ENCODE assay signal across 25 cellular contexts in genomic region chr4:182068920-182069319, GRCh38.
DNase-seq lines count a peak whose midpoint lies in the region; ATAC-seq and TF ChIP-seq lines count a peak whose summit lies in the region.
"Had no signal": no experiment of that assay in that cellular context is flagged by ENCODE, and none has a peak within 500 bp of the region (broad histone marks: within the 10 kb centered on the region; RNA-seq: fewer than 3 reads in every experiment).

No MANE protein-coding gene starts in this region.

- H3K27ac Mint-ChIP-seq in chondrocyte (ENCODE audit: unreplicated experiment) (peak overlapping the region; percentile 52), osteocyte (ENCODE audit: unreplicated experiment) (peak overlapping the region; percentile 65)
- H3K27ac Mint-ChIP-seq: CD14-positive monocyte; CD4-positive, alpha-beta memory T cell; CD4-positive, CD25-positive, alpha-beta regulatory T cell; CD8-positive, alpha-beta memory T cell had no signal

- DNase-seq in chondrocyte (ENCODE audit: low spot score) (no peak), osteocyte (ENCODE audit: extremely low spot score, unreplicated experiment) (no peak), NCI-H2029 treated with DMSO at 0.1 percent for 48 hours (lab: John Stamatoyannopoulos, UW) (no peak)
- DNase-seq in effector CD8-positive, alpha-beta T cell (lab: John Stamatoyannopoulos, UW) = no peak
- no peak for DNase-seq in activated CD8-positive, alpha-beta memory T cell treated with anti-CD3 and anti-CD28 coated beads, Interleukin-2, amount 50 U/mL, for 4 hours
- DNase-seq: 8988T; ACHN; BE2C; C1 segment of cervical spinal cord; CD4-positive, alpha-beta memory T cell; CD4-positive, CD25-positive, alpha-beta regulatory T cell; CD8-positive, alpha-beta memory T cell; COR-L47; DMS 273 treated with DMSO at 0.1 percent for 48 hours; DMS153; DMS53; DMS79; DND-41; EL; GDM1 had no signal

- no peaks in the 10 kb centered on the region for H4K20me1 ChIP-seq in OCI-LY3 (ENCODE audit: insufficient read depth, low read length)
- H4K20me1 ChIP-seq: BLaER1 had no signal

- H3K4me2 ChIP-seq in OCI-LY3 (ENCODE audit: low read length) = peak overlapping the region; percentile 29; the same call in 1 of the 2 replicates
- H3K4me2 ChIP-seq: BLaER1 had no signal

- ATAC-seq in GM18868 (IDR thresholded peaks at IDR 0.05; ENCODE audit: unreplicated experiment) (peak; percentile 75), GM18505 (IDR thresholded peaks at IDR 0.05; ENCODE audit: unreplicated experiment) (no peak)

- H3K4me1 ChIP-seq in OCI-LY3 (ENCODE audit: low read length) = peaks cover 13% of the 10 kb centered on the region
- H3K4me1 ChIP-seq: BLaER1 had no signal

- H3K4me3 ChIP-seq in OCI-LY3 (ENCODE audit: low read length) = no peak overlapping the region
- H3K4me3 ChIP-seq: BLaER1 had no signal

- H3K9ac ChIP-seq in OCI-LY3 (ENCODE audit: low read length) = no peak overlapping the region
- H3K9ac ChIP-seq: BLaER1 had no signal

- H3K4me3 Mint-ChIP-seq in chondrocyte (ENCODE audit: unreplicated experiment) (no peak overlapping the region), osteocyte (ENCODE audit: unreplicated experiment) (no peak overlapping the region)
- H3K4me3 Mint-ChIP-seq: CD14-positive monocyte; CD4-positive, alpha-beta memory T cell; CD4-positive, CD25-positive, alpha-beta regulatory T cell; CD8-positive, alpha-beta memory T cell had no signal

- H3K9me3 ChIP-seq in OCI-LY3 (ENCODE audit: insufficient read depth, low read length) = peaks cover 5% of the 10 kb centered on the region; the same call in 1 of the 2 replicates
- H3K9me3 ChIP-seq: BE2C, BLaER1 had no signal

- TF ChIP-seq CTCF in OCI-LY3 (IDR thresholded peaks at IDR 0.05; ENCODE audit: low read depth, low read length) (no peak), chondrocyte (IDR thresholded peaks at IDR 0.05) (no peak), osteocyte (IDR thresholded peaks at IDR 0.05) (no peak)

- H3K4me1 Mint-ChIP-seq in chondrocyte (ENCODE audit: low read depth) (peaks cover 56% of the 10 kb centered on the region), osteocyte (ENCODE audit: unreplicated experiment) (peaks cover 38% of the 10 kb centered on the region)
- H3K4me1 Mint-ChIP-seq: CD14-positive monocyte; CD4-positive, CD25-positive, alpha-beta regulatory T cell; CD8-positive, alpha-beta memory T cell had no signal

- no peaks in the 10 kb centered on the region for H3K27me3 ChIP-seq in OCI-LY3 (ENCODE audit: low read depth, low read length)
- H3K27me3 ChIP-seq: BE2C, BLaER1 had no signal

- TF ChIP-seq POLR2A in GM18505 (IDR thresholded peaks at IDR 0.05; ENCODE audit: borderline replicate concordance, extremely low read depth, insufficient read depth, insufficient read length) = no peak

- peaks cover 14% of the 10 kb centered on the region for H3K9me3 Mint-ChIP-seq in chondrocyte (ENCODE audit: low read depth)
- H3K9me3 Mint-ChIP-seq in osteocyte (ENCODE audit: unreplicated experiment) = no peaks in the 10 kb centered on the region

- H3K79me2 ChIP-seq in OCI-LY3 (ENCODE audit: low read length) = no peaks in the 10 kb centered on the region

- H3K36me3 Mint-ChIP-seq in chondrocyte (ENCODE audit: low read depth) (peaks cover 14% of the 10 kb centered on the region), osteocyte (ENCODE audit: unreplicated experiment) (peaks cover 9% of the 10 kb centered on the region)
- H3K36me3 Mint-ChIP-seq: CD14-positive monocyte; CD4-positive, alpha-beta memory T cell; CD4-positive, CD25-positive, alpha-beta regulatory T cell; CD8-positive, alpha-beta memory T cell had no signal

- H3K27ac ChIP-seq in OCI-LY3 (ENCODE audit: low read length) = no peak overlapping the region
- H3K27ac ChIP-seq: BLaER1 had no signal

- H3K36me3 ChIP-seq in OCI-LY3 (replicated peaks; ENCODE audit: low read depth, low read length) = no peaks in the 10 kb centered on the region
- H3K36me3 ChIP-seq: BE2C, BLaER1 had no signal

- H3K27me3 Mint-ChIP-seq in chondrocyte (ENCODE audit: low read depth) (no peaks in the 10 kb centered on the region), osteocyte (ENCODE audit: unreplicated experiment) (no peaks in the 10 kb centered on the region)
- H3K27me3 Mint-ChIP-seq: CD4-positive, CD25-positive, alpha-beta regulatory T cell had no signal

- no peak overlapping the region for H2AFZ ChIP-seq in OCI-LY3 (ENCODE audit: low read depth, low read length)
